ENCODE assay signal across 8 cellular contexts in the genomic region with DNA sequence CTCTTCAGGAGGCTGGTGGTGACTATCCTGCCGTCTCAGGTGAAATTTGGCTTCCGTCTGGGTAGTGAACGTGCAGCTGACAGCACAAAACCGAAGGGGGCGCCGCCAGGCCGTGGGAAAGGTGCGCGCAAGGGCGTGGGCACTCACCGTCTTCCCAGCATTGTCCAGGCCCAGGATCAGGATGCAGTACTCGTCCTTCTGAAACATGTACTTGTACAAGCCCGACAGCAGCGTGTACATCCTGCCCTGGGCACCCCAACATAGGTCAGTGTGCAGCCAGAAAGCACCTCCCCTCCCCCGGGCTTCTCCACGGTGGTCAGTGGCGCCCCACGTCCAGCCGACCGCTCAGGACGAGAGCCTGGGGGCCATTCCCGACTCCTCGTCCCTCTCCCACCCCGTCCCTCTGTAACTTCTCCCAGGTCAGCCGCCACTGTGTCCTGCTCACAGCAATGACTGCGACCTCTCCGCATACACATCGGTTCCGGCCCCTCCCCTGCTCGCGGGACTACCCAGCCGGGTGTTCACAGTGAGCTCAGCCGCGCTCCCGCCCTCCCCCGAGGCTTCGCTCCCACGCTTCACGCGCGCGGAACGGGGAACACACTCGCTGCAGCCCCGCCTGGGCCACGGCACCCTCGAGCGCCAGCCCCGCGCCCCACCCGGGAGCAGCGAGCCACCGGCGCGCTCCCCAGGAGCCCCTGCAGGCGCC. TPM values are rescaled to one million over a fixed set of nuclear protein-coding genes. Genes with fewer than 3 reads are reported as not detected.
DNase-seq lines count a peak whose midpoint lies in the region; ATAC-seq, FAIRE-seq and TF ChIP-seq lines count a peak whose summit lies in the region.

No MANE protein-coding gene starts in this region.

- CTCF ChIA-PET in AG04449 (lab: Yijun Ruan, JAX): interaction anchor here (1.0 to 1.5 kb wide), 3 partner anchors 8 to 273 kb away, joined by 3 to 6 read pairs (median 3); a partner anchor contains a TSS

- H3K4me3 ChIP-seq in AG04449 (ENCODE audit: low read depth, low read length): peak overlapping the region; percentile 77

- intact Hi-C loops in left cardiac atrium (cut with DNase I): loop anchor here in 1 of 2 donors (1.0 kb wide), 1 partner anchor 49 kb away; a partner anchor contains a TSS
- intact Hi-C loops in sciatic nerve (cut with DNase I): no loop called here

- H3K4me1 Mint-ChIP-seq in activated naive CD8-positive, alpha-beta T cell treated with anti-CD3 and anti-CD28 coated beads for 36 hours: peaks cover 30% of the 10 kb centered on the region

- H3K27ac Mint-ChIP-seq in activated naive CD8-positive, alpha-beta T cell treated with anti-CD3 and anti-CD28 coated beads for 36 hours: peak overlapping the region; percentile 79

- peak; percentile 24 for TF ChIP-seq CTCF in AG04449 (IDR thresholded peaks at IDR 0.05; ENCODE audit: insufficient read depth, low read length, missing control alignments)

- H3K36me3 Mint-ChIP-seq in activated naive CD8-positive, alpha-beta T cell treated with anti-CD3 and anti-CD28 coated beads for 36 hours: peaks cover 44% of the 10 kb centered on the region

- POLR2A ChIA-PET in AG04449 (lab: Yijun Ruan, JAX): interaction anchor here (1.2 to 1.6 kb wide), 7 partner anchors 8 to 186 kb away, joined by 3 to 10 read pairs (median 4); a partner anchor contains a TSS

- DNase-seq in AG04449 (ENCODE audit: low read depth, low spot score) (no peak), RCC 7860 (ENCODE audit: low spot score) (peak; percentile 39), left cardiac atrium (peak; percentile 67), sciatic nerve (ENCODE audit: low spot score) (peak; percentile 72), KG1 (lab: John Stamatoyannopoulos, UW) (no peak)
- DNase-seq in activated naive CD8-positive, alpha-beta T cell treated with anti-CD3 and anti-CD28 coated beads for 36 hours: peak; percentile 75

- H3K4me3 Mint-ChIP-seq in activated naive CD8-positive, alpha-beta T cell treated with anti-CD3 and anti-CD28 coated beads for 36 hours: peak overlapping the region; percentile 86

- H3K27me3 Mint-ChIP-seq in activated naive CD8-positive, alpha-beta T cell treated with anti-CD3 and anti-CD28 coated beads for 36 hours: no peaks in the 10 kb centered on the region

- H3K9me3 Mint-ChIP-seq in activated naive CD8-positive, alpha-beta T cell treated with anti-CD3 and anti-CD28 coated beads for 36 hours: no peaks in the 10 kb centered on the region

- no peak for FAIRE-seq in RCC 7860 (lab: Jason Lieb, UNC)

- peak; percentile 13 for ATAC-seq in GM18867 (IDR thresholded peaks at IDR 0.05; ENCODE audit: unreplicated experiment)
- peak; percentile 32 for ATAC-seq in HG03175 (IDR thresholded peaks at IDR 0.05; ENCODE audit: unreplicated experiment)
- peak; percentile 39 to 54 for ATAC-seq in left cardiac atrium
- peak; percentile 5 for ATAC-seq in sciatic nerve

RNA-seq across cellular contexts. Expression of a gene that starts 0.8 kb away (rescaled TPM):
- 10 to 100 TPM; 49.5 to 50.1 TPM for total RNA-seq in activated naive CD8-positive, alpha-beta T cell treated with anti-CD3 and anti-CD28 coated beads for 36 hours
- total RNA-seq in left cardiac atrium: 10 to 100 TPM; 36.8 to 44.9 TPM
- total RNA-seq in sciatic nerve: 49.1 TPM

RNA-seq across cellular contexts. Expression of a gene that starts 0.8 kb away (rescaled TPM):
- 10 to 100 TPM; 22.0 to 22.1 TPM for total RNA-seq in activated naive CD8-positive, alpha-beta T cell treated with anti-CD3 and anti-CD28 coated beads for 36 hours
- 10 to 100 TPM; 16.4 to 18.6 TPM for total RNA-seq in left cardiac atrium
- total RNA-seq in sciatic nerve: 23.8 TPM

RNA-seq across cellular contexts. Expression of a gene that starts 10.6 kb away (rescaled TPM):
- not detected for total RNA-seq in activated naive CD8-positive, alpha-beta T cell treated with anti-CD3 and anti-CD28 coated beads for 36 hours
- total RNA-seq in left cardiac atrium: 10 to 100 TPM in 1 of 2 donors, 1 to 10 TPM in 1; 1.4 to 10.1 TPM
- 6.1 TPM for total RNA-seq in sciatic nerve

RNA-seq across cellular contexts. Expression of a gene that starts 29.5 kb away (rescaled TPM):
- total RNA-seq in activated naive CD8-positive, alpha-beta T cell treated with anti-CD3 and anti-CD28 coated beads for 36 hours: 10 to 100 TPM in 1 of 2 experiments, 1 to 10 TPM in 1; 9.3 to 12.2 TPM
- 1 to 10 TPM; 3.6 to 3.7 TPM for total RNA-seq in left cardiac atrium
- 8.1 TPM for total RNA-seq in sciatic nerve

RNA-seq across cellular contexts. Expression of a gene that starts 32.6 kb away (rescaled TPM):
- total RNA-seq in activated naive CD8-positive, alpha-beta T cell treated with anti-CD3 and anti-CD28 coated beads for 36 hours: 10 to 100 TPM; 25.7 to 29.3 TPM
- total RNA-seq in left cardiac atrium (10 to 100 TPM; 47.9 to 71.0 TPM), sciatic nerve (73.0 TPM)

Comparison
In these comparisons a context has a peak if more than half of its experiments do, and no peak if none do; other contexts are left out.
1. DNase-seq: peak in RCC 7860 (single experiment), activated naive CD8-positive, alpha-beta T cell treated with anti-CD3 and anti-CD28 coated beads for 36 hours (single experiment), left cardiac atrium (single experiment) and sciatic nerve (single experiment); none in AG04449 (single experiment) and KG1 (single experiment).
2. Peak in every context shown above with its lines, with median percentiles within 50 percentile points of each other: ATAC-seq.